ENCODE assay signal across 14 cellular contexts in genomic region chr1:80645621-80646020, GRCh38.
"Had no signal": no experiment of that assay in that cellular context is flagged by ENCODE, and none has a peak within 500 bp of the region (broad histone marks: within the 10 kb centered on the region; RNA-seq: fewer than 3 reads in every experiment).

No MANE protein-coding gene starts in this region.

- ATAC-seq: heart left ventricle; left colon; mucosa of descending colon; natural killer cell; psoas muscle; stimulated activated effector memory CD8-positive, alpha-beta T cell treated with anti-CD3 and anti-CD28 coated beads, Interleukin-12 subunit alpha, Interleukin-12 subunit beta, amount 100 ng/mL, for 72 hours had no signal

- DNase-seq: effector CD4-positive, alpha-beta T cell; heart left ventricle; hippocampal formation; left colon; mammary epithelial cell; mucosa of descending colon; natural killer cell; psoas muscle; retina; right lobe of liver; stimulated activated CD4-positive, alpha-beta T cell treated with anti-CD3 and anti-CD28 coated beads, Interleukin-4, amount 100 ng/mL, for 1 hour; stimulated activated CD8-positive, alpha-beta memory T cell treated with anti-CD3 and anti-CD28 coated beads, Interleukin-4, amount 100 ng/mL, for 48 hours; testis had no signal
